19 cellular contexts compared by ENCODE assay signal in the genomic region with DNA sequence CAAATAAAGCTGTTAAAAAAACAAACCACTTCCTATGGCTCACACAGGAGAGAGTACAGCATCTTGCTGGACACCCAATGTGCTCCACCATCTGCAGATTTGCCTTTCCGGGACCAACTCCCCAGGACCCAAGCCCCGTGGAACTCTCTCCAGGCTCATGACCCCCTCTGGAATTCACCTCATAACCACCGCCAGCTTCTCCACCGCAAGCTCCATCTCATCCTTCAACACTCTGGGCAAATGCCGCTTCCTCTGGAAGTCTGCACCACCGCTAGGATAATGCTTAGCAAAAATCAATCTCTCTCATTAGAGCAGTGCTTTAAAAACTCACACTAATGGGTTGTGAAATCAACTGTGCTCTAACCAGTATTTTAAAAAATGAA.
"Had no signal": no experiment of that assay in that cellular context is flagged by ENCODE, and none has a peak within 500 bp of the region (broad histone marks: within the 10 kb centered on the region; RNA-seq: fewer than 3 reads in every experiment).

No MANE protein-coding gene starts in this region.

- DNase-seq: activated CD4-positive, alpha-beta T cell treated with anti-CD3 and anti-CD28 coated beads for 4 hours; activated CD8-positive, alpha-beta T cell treated with anti-CD3 and anti-CD28 coated beads for 36 hours; activated gamma-delta T cell; central memory CD4-positive, alpha-beta T cell; Kasumi-1; NCI-H1105 treated with DMSO at 0.1 percent for 48 hours; NCI-H1436 treated with DMSO at 0.1 percent for 48 hours; NCI-H187; NCI-H2081; NCI-H446; NCI-H524; PC-3; SHP77 treated with DMSO at 0.1 percent for 48 hours had no signal

- H3K4me3 Mint-ChIP-seq: activated CD8-positive, alpha-beta T cell treated with anti-CD3 and anti-CD28 coated beads for 36 hours; activated naive CD4-positive, alpha-beta T cell treated with anti-CD3 and anti-CD28 coated beads, Interleukin-2, amount 50 U/mL, for 24 hours; activated T-cell treated with anti-CD3 and anti-CD28 coated beads, Interleukin-2, amount 50 U/mL, for 24 hours; activated T-helper 1 cell treated with anti-CD3 and anti-CD28 coated beads, Interleukin-12 subunit alpha, Interleukin-12 subunit beta, Interleukin-2, Interleukin-4 antibody, amounts not matched to agents 30 ng/mL and 10 ng/mL and 1 ng/mL, durations not matched to agents 14 hours and 24 hours and 36 hours; T-helper 1 cell treated with Interleukin-12 subunit alpha and Interleukin-12 subunit beta and Interleukin-4 antibody, amounts not matched to agents 30 μg/mL and 1 μg/mL, for 36 hours had no signal

- H3K27ac Mint-ChIP-seq: activated CD8-positive, alpha-beta T cell treated with anti-CD3 and anti-CD28 coated beads for 36 hours; activated naive CD4-positive, alpha-beta T cell treated with anti-CD3 and anti-CD28 coated beads, Interleukin-2, amount 50 U/mL, for 24 hours; activated T-cell treated with anti-CD3 and anti-CD28 coated beads, Interleukin-2, amount 50 U/mL, for 24 hours; activated T-helper 1 cell treated with anti-CD3 and anti-CD28 coated beads, Interleukin-12 subunit alpha, Interleukin-12 subunit beta, Interleukin-2, Interleukin-4 antibody, amounts not matched to agents 30 ng/mL and 10 ng/mL and 1 ng/mL, durations not matched to agents 14 hours and 24 hours and 36 hours; T-helper 1 cell treated with Interleukin-12 subunit alpha and Interleukin-12 subunit beta and Interleukin-4 antibody, amounts not matched to agents 30 μg/mL and 1 μg/mL, for 36 hours had no signal

- ATAC-seq: activated CD4-positive, CD25-positive, alpha-beta regulatory T cell treated with anti-CD3 and anti-CD28 coated beads, Interleukin-2, amount 50 U/mL, for 24 hours; activated CD8-positive, alpha-beta T cell treated with anti-CD3 and anti-CD28 coated beads for 36 hours; PC-3 had no signal

- H3K36me3 Mint-ChIP-seq: activated naive CD4-positive, alpha-beta T cell treated with anti-CD3 and anti-CD28 coated beads, Interleukin-2, amount 50 U/mL, for 24 hours had no signal

- H3K9me3 Mint-ChIP-seq: activated CD8-positive, alpha-beta T cell treated with anti-CD3 and anti-CD28 coated beads for 36 hours; activated naive CD4-positive, alpha-beta T cell treated with anti-CD3 and anti-CD28 coated beads, Interleukin-2, amount 50 U/mL, for 24 hours; activated T-cell treated with anti-CD3 and anti-CD28 coated beads, Interleukin-2, amount 50 U/mL, for 24 hours; activated T-helper 1 cell treated with anti-CD3 and anti-CD28 coated beads, Interleukin-12 subunit alpha, Interleukin-12 subunit beta, Interleukin-2, Interleukin-4 antibody, amounts not matched to agents 30 ng/mL and 10 ng/mL and 1 ng/mL, durations not matched to agents 14 hours and 24 hours and 36 hours; T-helper 1 cell treated with Interleukin-12 subunit alpha and Interleukin-12 subunit beta and Interleukin-4 antibody, amounts not matched to agents 30 μg/mL and 1 μg/mL, for 36 hours had no signal

- H3K4me3 ChIP-seq: K562 had no signal

- H3K4me1 Mint-ChIP-seq: activated naive CD4-positive, alpha-beta T cell treated with anti-CD3 and anti-CD28 coated beads, Interleukin-2, amount 50 U/mL, for 24 hours had no signal
